In the genomic region with DNA sequence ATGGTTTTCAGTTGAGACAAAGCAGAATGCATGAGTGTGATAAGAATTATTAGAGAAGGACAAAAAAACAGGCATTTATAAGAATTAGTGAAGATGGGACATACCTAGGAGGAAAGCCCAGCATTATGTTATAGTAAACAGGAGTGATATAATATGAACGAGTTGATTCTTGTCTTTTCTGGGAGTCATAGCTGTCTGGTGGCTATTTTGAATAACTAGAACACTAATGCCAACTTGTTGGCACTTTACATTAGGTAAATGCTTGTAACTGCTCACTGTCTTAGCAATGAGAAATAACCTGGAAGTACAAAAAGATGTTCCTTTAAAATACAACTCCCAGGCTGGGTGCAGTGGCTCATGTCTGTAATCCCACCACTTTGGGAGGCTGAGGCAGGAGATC, we compare ENCODE assay signal across 26 cellular contexts.
"Had no signal": no experiment of that assay in that cellular context is flagged by ENCODE, and none has a peak within 500 bp of the region (broad histone marks: within the 10 kb centered on the region; RNA-seq: fewer than 3 reads in every experiment).

No MANE protein-coding gene starts in this region.

- H3K27ac ChIP-seq: coronary artery, dorsolateral prefrontal cortex, epithelial cell of prostate, esophagus squamous epithelium, gastroesophageal sphincter, heart left ventricle, hepatocyte, left lung, lower lobe of right lung had no signal

- H3K36me3 Mint-ChIP-seq: memory B cell had no signal

- H3K36me3 ChIP-seq: esophagus squamous epithelium, gastroesophageal sphincter, heart left ventricle, left lung, lower lobe of right lung had no signal

- H3K4me1 ChIP-seq: esophagus squamous epithelium, gastroesophageal sphincter, heart left ventricle, left lung, lower lobe of right lung had no signal

- H3K4me1 Mint-ChIP-seq: immature natural killer cell, memory B cell had no signal

- H3K4me2 ChIP-seq: hepatocyte had no signal

- H3K27me3 ChIP-seq: esophagus squamous epithelium, gastroesophageal sphincter, heart left ventricle, hepatocyte, left lung had no signal

- ATAC-seq: esophagus mucosa, gastroesophageal sphincter, heart left ventricle, left cardiac atrium, left lung, left ventricle myocardium superior, lower lobe of right lung had no signal

- H3K4me3 ChIP-seq: coronary artery, dorsolateral prefrontal cortex, esophagus squamous epithelium, gastroesophageal sphincter, heart left ventricle, hepatocyte, left lung, lower lobe of right lung had no signal

- FAIRE-seq: colon, endothelial cell of umbilical vein, frontal cortex had no signal

- H3K9me3 ChIP-seq: esophagus squamous epithelium, lower lobe of right lung had no signal

- H3K27me3 Mint-ChIP-seq: memory B cell had no signal

- DNase-seq: dermis blood vessel endothelial cell; dorsolateral prefrontal cortex; effector CD4-positive, alpha-beta T cell; effector memory CD4-positive, alpha-beta T cell; erythroblast; esophagus squamous epithelium; foreskin fibroblast; heart left ventricle; hypothalamus; immature natural killer cell; islet precursor cell; left cardiac atrium; left lung; left ventricle myocardium superior; lower lobe of right lung; mesendoderm; midbrain had no signal

- H3K4me3 Mint-ChIP-seq: immature natural killer cell, memory B cell had no signal

- H3K27ac Mint-ChIP-seq: immature natural killer cell, memory B cell had no signal
